Comparison of ENCODE assay signal across 12 cellular contexts in the genomic region with DNA sequence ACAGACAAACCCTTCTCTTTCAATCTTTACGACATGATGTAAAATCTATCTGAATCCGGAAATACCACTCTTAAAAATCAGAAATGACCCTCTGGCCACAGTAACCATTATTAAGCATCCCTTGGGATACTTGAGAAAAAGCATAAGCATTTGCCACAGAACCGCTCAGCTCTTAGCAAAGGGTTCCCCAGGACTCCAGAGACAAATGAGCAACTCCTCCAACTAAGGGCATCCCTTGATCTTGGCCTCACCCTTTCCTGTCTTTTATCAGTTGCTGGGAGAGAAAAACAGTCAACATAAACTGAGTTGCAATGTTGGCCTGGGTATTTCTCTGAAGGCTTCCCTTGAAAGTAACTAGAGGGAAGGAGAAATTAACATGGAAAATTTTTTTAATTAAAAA. TPM values are rescaled to one million over a fixed set of nuclear protein-coding genes. Genes with fewer than 3 reads are reported as not detected.
A peak's percentile ranks its signal among the peaks of the same experiment; 100 is the strongest.
DNase-seq lines count a peak whose midpoint lies in the region; ATAC-seq and TF ChIP-seq lines count a peak whose summit lies in the region.
"Had no signal": no experiment of that assay in that cellular context is flagged by ENCODE, and none has a peak within 500 bp of the region (broad histone marks: within the 10 kb centered on the region; RNA-seq: fewer than 3 reads in every experiment).

No MANE protein-coding gene starts in this region.

- CTCF ChIA-PET in HEK293 (lab: Yijun Ruan, JAX) = interaction anchor here (0.6 to 2.8 kb wide), 6 partner anchors 8 to 88 kb away, joined by 3 to 22 read pairs (median 6); no protein-coding TSS in a partner anchor

- H3K36me3 ChIP-seq in HEK293 (ENCODE audit: control insufficient read depth in 2 of 2, insufficient read depth in 1 of 2, low read length in 2 of 2) (no peaks in the 10 kb centered on the region), colonic mucosa (no peaks in the 10 kb centered on the region), liver (ENCODE audit: control insufficient read depth in 4 of 4, insufficient read depth in 3 of 4, low read depth in 1 of 4, low read length in 3 of 4) (no peaks in the 10 kb centered on the region), thyroid gland (no peaks in the 10 kb centered on the region)

- peaks cover 13 to 27% of the 10 kb centered on the region in 2 donors for H3K4me1 Mint-ChIP-seq in natural killer cell

- DNase-seq in colonic mucosa (no peak), thyroid gland (no peak), ecto neural progenitor cell (ENCODE audit: low spot score) (no peak), natural killer cell (no peak), iPS-NIHi7 (ENCODE audit: extremely low spot score) (no peak), T-helper 1 cell (no peak)
- DNase-seq: activated naive CD8-positive, alpha-beta T cell treated with anti-CD3 and anti-CD28 coated beads for 36 hours; hippocampal formation; NCI-H187 treated with DMSO at 0.1 percent for 48 hours had no signal

- H3K9ac ChIP-seq in colonic mucosa (ENCODE audit: low read depth in 2 of 2, low read length in 2 of 2) = peak overlapping the region in 1 of 2 donors; percentile 60
- no peak overlapping the region for H3K9ac ChIP-seq in liver (ENCODE audit: low read depth in 1 of 2, low read length in 2 of 2)

- H3K4me3 ChIP-seq in HEK293 (ENCODE audit: low read depth, low read length) = no peak overlapping the region
- H3K4me3 ChIP-seq in colonic mucosa = no peak overlapping the region
- H3K4me3 ChIP-seq in liver (ENCODE audit: low read depth in 1 of 3, low read length in 3 of 3) = no peak overlapping the region
- no peak overlapping the region for H3K4me3 ChIP-seq in thyroid gland (replicated peaks in 1 of 3)

- H3K27ac ChIP-seq in HEK293 (ENCODE audit: extremely low read depth, low read depth, low read length) = no peak overlapping the region
- peak overlapping the region; percentile 89 for H3K27ac ChIP-seq in colonic mucosa
- peak overlapping the region in 1 of 2 donors; percentile 56 for H3K27ac ChIP-seq in liver (ENCODE audit: low read depth in 1 of 2, low read length in 2 of 2)
- peak overlapping the region in 2 of 3 donors; percentile 85 to 90 for H3K27ac ChIP-seq in thyroid gland

- H3K4me1 ChIP-seq in HEK293 (ENCODE audit: control insufficient read depth, insufficient read depth, low read length) (peaks cover 24% of the 10 kb centered on the region), colonic mucosa (peaks cover 21% of the 10 kb centered on the region), liver (ENCODE audit: control insufficient read depth in 4 of 4, insufficient read depth in 4 of 4, low read length in 3 of 4) (peaks cover 1 to 28% (median 14%) of the 10 kb centered on the region in 4 donors), thyroid gland (peaks cover 41 to 50% of the 10 kb centered on the region in 2 donors)

- H3K27me3 ChIP-seq in colonic mucosa (no peaks in the 10 kb centered on the region), liver (ENCODE audit: control insufficient read depth in 4 of 4, insufficient read depth in 4 of 4, low read length in 3 of 4) (no peaks in the 10 kb centered on the region), thyroid gland (no peaks in the 10 kb centered on the region)

- no peak overlapping the region for H3K27ac Mint-ChIP-seq in natural killer cell
- H3K27ac Mint-ChIP-seq: activated naive CD8-positive, alpha-beta T cell treated with anti-CD3 and anti-CD28 coated beads for 36 hours; dendritic cell treated with granulocyte-macrophage colony-stimulating factor and Interleukin-4, amounts not matched to agents 40 ng/mL and 50 ng/mL, for 4 days had no signal

- H3K9me3 Mint-ChIP-seq in natural killer cell = no peaks in the 10 kb centered on the region
- H3K9me3 Mint-ChIP-seq: activated naive CD8-positive, alpha-beta T cell treated with anti-CD3 and anti-CD28 coated beads for 36 hours; dendritic cell treated with granulocyte-macrophage colony-stimulating factor and Interleukin-4, amounts not matched to agents 40 ng/mL and 50 ng/mL, for 4 days had no signal

- H3K9me3 ChIP-seq in HEK293 (ENCODE audit: control insufficient read depth, insufficient read depth, low read depth, low read length) (no peaks in the 10 kb centered on the region), colonic mucosa (no peaks in the 10 kb centered on the region), liver (ENCODE audit: control insufficient read depth in 4 of 4, low read length in 3 of 4) (no peaks in the 10 kb centered on the region), thyroid gland (no peaks in the 10 kb centered on the region)

- H3K36me3 Mint-ChIP-seq in natural killer cell = no peaks in the 10 kb centered on the region
- H3K36me3 Mint-ChIP-seq: activated naive CD8-positive, alpha-beta T cell treated with anti-CD3 and anti-CD28 coated beads for 36 hours had no signal

- no peak for TF ChIP-seq POLR2A in thyroid gland (IDR thresholded peaks at IDR 0.05)

- intact Hi-C loops in colonic mucosa (cut with DNase I) (no loop called here), thyroid gland (cut with DNase I) (no loop called here), natural killer cell (cut with micrococcal nuclease) (no loop called here)

- no peak for TF ChIP-seq RAD21 in liver (IDR thresholded peaks at IDR 0.05)

- WGBS in liver = 43% methylated on average over 3 of the region's 3 CpGs
- WGBS in thyroid gland, 2 donors = 63 to 79% methylated on average over 3 of the region's 3 CpGs

- H3K4me3 Mint-ChIP-seq in natural killer cell = no peak overlapping the region
- H3K4me3 Mint-ChIP-seq: activated naive CD8-positive, alpha-beta T cell treated with anti-CD3 and anti-CD28 coated beads for 36 hours; dendritic cell treated with granulocyte-macrophage colony-stimulating factor and Interleukin-4, amounts not matched to agents 40 ng/mL and 50 ng/mL, for 4 days had no signal

- ATAC-seq in natural killer cell = no peak

- POLR2A ChIA-PET in HEK293 (lab: Yijun Ruan, JAX) = interaction anchor here (1.3 kb wide), 1 partner anchor 13 kb away, joined by 4 read pairs; no protein-coding TSS in a partner anchor

- peaks cover 0 to 27% of the 10 kb centered on the region in 2 donors for H3K27me3 Mint-ChIP-seq in natural killer cell (ENCODE audit: low read depth in 2 of 2)

- TF ChIP-seq CTCF in HEK293 (tag by site-specific recombination; IDR thresholded peaks at IDR 0.05) = no peak
- TF ChIP-seq CTCF in colonic mucosa (IDR thresholded peaks at IDR 0.05) = no peak
- no peak for TF ChIP-seq CTCF in liver (IDR thresholded peaks at IDR 0.05; ENCODE audit: low read depth, low read length, missing input control)
- no peak for TF ChIP-seq CTCF in thyroid gland (IDR thresholded peaks at IDR 0.05)
- TF ChIP-seq CTCF in natural killer cell (IDR thresholded peaks at IDR 0.05) = no peak

TF ChIP-seq in HEK293, 187 proteins besides CTCF, POLR2A, EP300 and RAD21:
- TF ChIP-seq, protein P1, sequence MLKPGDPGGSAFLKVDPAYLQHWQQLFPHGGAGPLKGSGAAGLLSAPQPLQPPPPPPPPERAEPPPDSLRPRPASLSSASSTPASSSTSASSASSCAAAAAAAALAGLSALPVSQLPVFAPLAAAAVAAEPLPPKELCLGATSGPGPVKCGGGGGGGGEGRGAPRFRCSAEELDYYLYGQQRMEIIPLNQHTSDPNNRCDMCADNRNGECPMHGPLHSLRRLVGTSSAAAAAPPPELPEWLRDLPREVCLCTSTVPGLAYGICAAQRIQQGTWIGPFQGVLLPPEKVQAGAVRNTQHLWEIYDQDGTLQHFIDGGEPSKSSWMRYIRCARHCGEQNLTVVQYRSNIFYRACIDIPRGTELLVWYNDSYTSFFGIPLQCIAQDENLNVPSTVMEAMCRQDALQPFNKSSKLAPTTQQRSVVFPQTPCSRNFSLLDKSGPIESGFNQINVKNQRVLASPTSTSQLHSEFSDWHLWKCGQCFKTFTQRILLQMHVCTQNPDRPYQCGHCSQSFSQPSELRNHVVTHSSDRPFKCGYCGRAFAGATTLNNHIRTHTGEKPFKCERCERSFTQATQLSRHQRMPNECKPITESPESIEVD (tag by site-specific recombination; IDR thresholded peaks at IDR 0.05) = peak; percentile 42; the same call in 1 of the 2 replicates
- TF ChIP-seq SCRT1 (tag by site-specific recombination; IDR thresholded peaks at IDR 0.05; ENCODE audit: borderline replicate concordance) = no peak
- TF ChIP-seq FEZF1 (tag by site-specific recombination; IDR thresholded peaks at IDR 0.05) = peak; percentile 72
- TF ChIP-seq ZBTB20 (tag by site-specific recombination; IDR thresholded peaks at IDR 0.05) = no peak
- TF ChIP-seq ZNF10 (tag by site-specific recombination; IDR thresholded peaks at IDR 0.05) = peak; percentile 44; the same call in 1 of the 2 replicates
- TF ChIP-seq ZNF558 (tag by site-specific recombination; IDR thresholded peaks at IDR 0.05) = no peak

TF ChIP-seq in liver, 16 proteins besides CTCF, POLR2A, EP300 and RAD21:
- TF ChIP-seq NR2F2 (IDR thresholded peaks at IDR 0.05) = peak; percentile 29
- TF ChIP-seq FOXA2 (IDR thresholded peaks at IDR 0.05) = no peak

RNA-seq across cellular contexts. Expression of a gene that starts 3.5 kb away (rescaled TPM):
- total RNA-seq in colonic mucosa (100 to 1,000 TPM; 246 to 433 TPM), liver (10 to 100 TPM; 16.8 to 22.3 TPM), thyroid gland (100 to 1,000 TPM in 1 of 4 donors, 10 to 100 TPM in 3; 67.8 to 158 (median 90.7) TPM), natural killer cell (10 to 100 TPM in 2 of 3 donors, 1 to 10 TPM in 1; 7.1 to 25.2 (median 24.5) TPM)
- 10 to 100 TPM; 66.7 to 73.4 TPM for polyA plus RNA-seq in liver
